ENCODE assay signal across 28 cellular contexts in genomic region chr7:52475192-52475591, GRCh38.
"Had no signal": no experiment of that assay in that cellular context is flagged by ENCODE, and none has a peak within 500 bp of the region (broad histone marks: within the 10 kb centered on the region; RNA-seq: fewer than 3 reads in every experiment).

No MANE protein-coding gene starts in this region.

- H3K36me3 ChIP-seq: MG63, Peyer's patch, SJCRH30 had no signal

- H3K4me1 ChIP-seq: Peyer's patch, SJCRH30 had no signal

- H2AFZ ChIP-seq: PC-9 had no signal

- H3K4me2 ChIP-seq: PC-9 had no signal

- DNase-seq: IMR-90; Karpas-422; KG1; MG63; NCI-H1092; NCI-H1105 treated with DMSO at 0.1 percent for 48 hours; NCI-H1417 treated with DMSO at 0.1 percent for 48 hours; NCI-H146; NCI-H1694 treated with DMSO at 0.1 percent for 48 hours; NCI-H1930; NCI-H2081; NCI-H2171; NCI-H226; NCI-H446; NCI-H510A; NCI-H524 treated with DMSO at 0.1 percent for 48 hours; NCI-H69; NCI-H774; NK-92 treated with Interleukin-12 subunit alpha and Interleukin-12 subunit beta, amount 100 ng/mL, for 24 hours; OCI-M1; PC-9; Peyer's patch; SHP77 treated with DMSO at 0.1 percent for 48 hours; SJCRH30; T-helper 1 cell had no signal

- FAIRE-seq: HepG2 had no signal

- ATAC-seq: HepG2, Right ventricle myocardium inferior had no signal

- H3K9me3 ChIP-seq: MG63, Peyer's patch, SJCRH30 had no signal

- H3K4me3 ChIP-seq: MG63, PC-9, Peyer's patch, SJCRH30, SK-N-MC had no signal

- H3K27me3 ChIP-seq: MG63, Peyer's patch had no signal

- H3K27ac ChIP-seq: PC-9, Peyer's patch, SJCRH30, SK-N-MC had no signal
